ENCODE assay signal across 1 cellular context in the genomic region with DNA sequence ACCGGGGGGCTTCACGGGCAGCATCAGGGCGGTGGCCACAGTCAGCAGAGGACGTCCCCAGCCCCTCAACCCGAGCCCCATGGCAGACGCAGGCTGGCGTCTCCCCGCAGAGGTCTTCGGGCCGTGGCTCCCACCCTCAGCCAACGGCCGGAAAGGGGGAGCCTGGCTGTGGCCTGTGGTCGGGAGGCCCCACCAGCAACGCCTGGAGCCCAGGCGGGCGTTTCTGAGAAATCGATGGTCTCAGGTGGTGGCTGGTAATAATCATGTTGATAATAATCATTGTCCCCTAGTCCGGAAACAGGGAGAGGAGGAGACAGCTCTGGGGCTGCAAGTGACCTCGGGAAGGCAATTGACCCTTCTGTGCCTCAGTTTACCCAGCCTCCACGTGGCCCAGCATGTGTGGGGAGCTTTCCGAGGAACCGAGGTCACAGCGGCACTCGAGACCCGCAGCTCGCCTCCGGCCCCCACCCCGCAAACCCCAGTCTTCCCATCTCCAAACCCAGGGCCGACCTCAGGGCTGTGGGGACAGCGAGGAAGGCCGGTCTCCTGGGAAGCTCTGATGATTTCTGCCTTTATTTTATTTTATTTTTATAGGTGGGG.
TF ChIP-seq lines count a peak whose summit lies in the region.

A gene (minus strand): TSS at position 103 of the 600 bp plus-strand sequence. CDS start 22 bp downstream, at position 81.

TF ChIP-seq in HepG2, 621 proteins besides CTCF, POLR2A, EP300 and RAD21:
- TF ChIP-seq GFI1 (CRISPR knock-in tag; IDR thresholded peaks at IDR 0.05; ENCODE audit: borderline replicate concordance) (no peak), BHLHE40 (IDR thresholded peaks at IDR 0.05; ENCODE audit: low read length) (no peak), TBX3 (IDR thresholded peaks at IDR 0.05; ENCODE audit: borderline replicate concordance) (no peak), ZSCAN22 (CRISPR knock-in tag; IDR thresholded peaks at IDR 0.05) (no peak), HES4 (CRISPR knock-in tag; IDR thresholded peaks at IDR 0.05; ENCODE audit: borderline replicate concordance) (no peak), ETV6 (CRISPR knock-in tag; conservative IDR thresholded peaks at IDR 0.05) (no peak), FIP1L1 (IDR thresholded peaks at IDR 0.05; ENCODE audit: borderline replicate concordance, insufficient read depth, low read depth, low read length) (no peak), SIX4 (CRISPR knock-in tag; IDR thresholded peaks at IDR 0.05) (no peak), NR2F6 (IDR thresholded peaks at IDR 0.05) (no peak), NR2F6 (CRISPR knock-in tag; IDR thresholded peaks at IDR 0.05) (no peak), ZNF326 (CRISPR knock-in tag; IDR thresholded peaks at IDR 0.05; ENCODE audit: borderline replicate concordance) (no peak), SMYD3 (CRISPR knock-in tag; IDR thresholded peaks at IDR 0.05) (no peak), ZNF790 (CRISPR knock-in tag; IDR thresholded peaks at IDR 0.05; ENCODE audit: borderline replicate concordance) (no peak), ZNF562 (CRISPR knock-in tag; IDR thresholded peaks at IDR 0.05; ENCODE audit: borderline replicate concordance) (no peak)
- TF ChIP-seq, protein P1, sequence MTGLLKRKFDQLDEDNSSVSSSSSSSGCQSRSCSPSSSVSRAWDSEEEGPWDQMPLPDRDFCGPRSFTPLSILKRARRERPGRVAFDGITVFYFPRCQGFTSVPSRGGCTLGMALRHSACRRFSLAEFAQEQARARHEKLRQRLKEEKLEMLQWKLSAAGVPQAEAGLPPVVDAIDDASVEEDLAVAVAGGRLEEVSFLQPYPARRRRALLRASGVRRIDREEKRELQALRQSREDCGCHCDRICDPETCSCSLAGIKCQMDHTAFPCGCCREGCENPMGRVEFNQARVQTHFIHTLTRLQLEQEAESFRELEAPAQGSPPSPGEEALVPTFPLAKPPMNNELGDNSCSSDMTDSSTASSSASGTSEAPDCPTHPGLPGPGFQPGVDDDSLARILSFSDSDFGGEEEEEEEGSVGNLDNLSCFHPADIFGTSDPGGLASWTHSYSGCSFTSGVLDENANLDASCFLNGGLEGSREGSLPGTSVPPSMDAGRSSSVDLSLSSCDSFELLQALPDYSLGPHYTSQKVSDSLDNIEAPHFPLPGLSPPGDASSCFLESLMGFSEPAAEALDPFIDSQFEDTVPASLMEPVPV (CRISPR knock-in tag; IDR thresholded peaks at IDR 0.05): no peak
- TF ChIP-seq, protein P2, sequence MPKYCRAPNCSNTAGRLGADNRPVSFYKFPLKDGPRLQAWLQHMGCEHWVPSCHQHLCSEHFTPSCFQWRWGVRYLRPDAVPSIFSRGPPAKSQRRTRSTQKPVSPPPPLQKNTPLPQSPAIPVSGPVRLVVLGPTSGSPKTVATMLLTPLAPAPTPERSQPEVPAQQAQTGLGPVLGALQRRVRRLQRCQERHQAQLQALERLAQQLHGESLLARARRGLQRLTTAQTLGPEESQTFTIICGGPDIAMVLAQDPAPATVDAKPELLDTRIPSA (CRISPR knock-in tag; IDR thresholded peaks at IDR 0.05; ENCODE audit: borderline replicate concordance): no peak
- TF ChIP-seq, protein P3, sequence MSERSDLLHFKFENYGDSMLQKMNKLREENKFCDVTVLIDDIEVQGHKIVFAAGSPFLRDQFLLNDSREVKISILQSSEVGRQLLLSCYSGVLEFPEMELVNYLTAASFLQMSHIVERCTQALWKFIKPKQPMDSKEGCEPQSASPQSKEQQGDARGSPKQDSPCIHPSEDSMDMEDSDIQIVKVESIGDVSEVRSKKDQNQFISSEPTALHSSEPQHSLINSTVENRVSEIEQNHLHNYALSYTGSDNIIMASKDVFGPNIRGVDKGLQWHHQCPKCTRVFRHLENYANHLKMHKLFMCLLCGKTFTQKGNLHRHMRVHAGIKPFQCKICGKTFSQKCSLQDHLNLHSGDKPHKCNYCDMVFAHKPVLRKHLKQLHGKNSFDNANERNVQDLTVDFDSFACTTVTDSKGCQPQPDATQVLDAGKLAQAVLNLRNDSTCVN (CRISPR knock-in tag; IDR thresholded peaks at IDR 0.05; ENCODE audit: borderline replicate concordance): no peak
- TF ChIP-seq, protein P4, sequence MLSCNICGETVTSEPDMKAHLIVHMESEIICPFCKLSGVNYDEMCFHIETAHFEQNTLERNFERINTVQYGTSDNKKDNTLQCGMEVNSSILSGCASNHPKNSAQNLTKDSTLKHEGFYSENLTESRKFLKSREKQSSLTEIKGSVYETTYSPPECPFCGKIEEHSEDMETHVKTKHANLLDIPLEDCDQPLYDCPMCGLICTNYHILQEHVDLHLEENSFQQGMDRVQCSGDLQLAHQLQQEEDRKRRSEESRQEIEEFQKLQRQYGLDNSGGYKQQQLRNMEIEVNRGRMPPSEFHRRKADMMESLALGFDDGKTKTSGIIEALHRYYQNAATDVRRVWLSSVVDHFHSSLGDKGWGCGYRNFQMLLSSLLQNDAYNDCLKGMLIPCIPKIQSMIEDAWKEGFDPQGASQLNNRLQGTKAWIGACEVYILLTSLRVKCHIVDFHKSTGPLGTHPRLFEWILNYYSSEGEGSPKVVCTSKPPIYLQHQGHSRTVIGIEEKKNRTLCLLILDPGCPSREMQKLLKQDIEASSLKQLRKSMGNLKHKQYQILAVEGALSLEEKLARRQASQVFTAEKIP (CRISPR knock-in tag; IDR thresholded peaks at IDR 0.05; ENCODE audit: borderline replicate concordance): no peak
- TF ChIP-seq, protein P5, sequence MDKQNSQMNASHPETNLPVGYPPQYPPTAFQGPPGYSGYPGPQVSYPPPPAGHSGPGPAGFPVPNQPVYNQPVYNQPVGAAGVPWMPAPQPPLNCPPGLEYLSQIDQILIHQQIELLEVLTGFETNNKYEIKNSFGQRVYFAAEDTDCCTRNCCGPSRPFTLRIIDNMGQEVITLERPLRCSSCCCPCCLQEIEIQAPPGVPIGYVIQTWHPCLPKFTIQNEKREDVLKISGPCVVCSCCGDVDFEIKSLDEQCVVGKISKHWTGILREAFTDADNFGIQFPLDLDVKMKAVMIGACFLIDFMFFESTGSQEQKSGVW (CRISPR knock-in tag; IDR thresholded peaks at IDR 0.05; ENCODE audit: borderline replicate concordance): no peak
- TF ChIP-seq, protein P6, sequence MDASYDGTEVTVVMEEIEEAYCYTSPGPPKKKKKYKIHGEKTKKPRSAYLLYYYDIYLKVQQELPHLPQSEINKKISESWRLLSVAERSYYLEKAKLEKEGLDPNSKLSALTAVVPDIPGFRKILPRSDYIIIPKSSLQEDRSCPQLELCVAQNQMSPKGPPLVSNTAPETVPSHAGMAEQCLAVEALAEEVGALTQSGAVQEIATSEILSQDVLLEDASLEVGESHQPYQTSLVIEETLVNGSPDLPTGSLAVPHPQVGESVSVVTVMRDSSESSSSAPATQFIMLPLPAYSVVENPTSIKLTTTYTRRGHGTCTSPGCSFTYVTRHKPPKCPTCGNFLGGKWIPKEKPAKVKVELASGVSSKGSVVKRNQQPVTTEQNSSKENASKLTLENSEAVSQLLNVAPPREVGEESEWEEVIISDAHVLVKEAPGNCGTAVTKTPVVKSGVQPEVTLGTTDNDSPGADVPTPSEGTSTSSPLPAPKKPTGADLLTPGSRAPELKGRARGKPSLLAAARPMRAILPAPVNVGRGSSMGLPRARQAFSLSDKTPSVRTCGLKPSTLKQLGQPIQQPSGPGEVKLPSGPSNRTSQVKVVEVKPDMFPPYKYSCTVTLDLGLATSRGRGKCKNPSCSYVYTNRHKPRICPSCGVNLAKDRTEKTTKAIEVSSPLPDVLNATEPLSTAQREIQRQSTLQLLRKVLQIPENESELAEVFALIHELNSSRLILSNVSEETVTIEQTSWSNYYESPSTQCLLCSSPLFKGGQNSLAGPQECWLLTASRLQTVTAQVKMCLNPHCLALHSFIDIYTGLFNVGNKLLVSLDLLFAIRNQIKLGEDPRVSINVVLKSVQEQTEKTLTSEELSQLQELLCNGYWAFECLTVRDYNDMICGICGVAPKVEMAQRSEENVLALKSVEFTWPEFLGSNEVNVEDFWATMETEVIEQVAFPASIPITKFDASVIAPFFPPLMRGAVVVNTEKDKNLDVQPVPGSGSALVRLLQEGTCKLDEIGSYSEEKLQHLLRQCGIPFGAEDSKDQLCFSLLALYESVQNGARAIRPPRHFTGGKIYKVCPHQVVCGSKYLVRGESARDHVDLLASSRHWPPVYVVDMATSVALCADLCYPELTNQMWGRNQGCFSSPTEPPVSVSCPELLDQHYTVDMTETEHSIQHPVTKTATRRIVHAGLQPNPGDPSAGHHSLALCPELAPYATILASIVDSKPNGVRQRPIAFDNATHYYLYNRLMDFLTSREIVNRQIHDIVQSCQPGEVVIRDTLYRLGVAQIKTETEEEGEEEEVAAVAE (CRISPR knock-in tag; IDR thresholded peaks at IDR 0.05; ENCODE audit: borderline replicate concordance): no peak
